12 cellular contexts compared by ENCODE assay signal in the genomic region with DNA sequence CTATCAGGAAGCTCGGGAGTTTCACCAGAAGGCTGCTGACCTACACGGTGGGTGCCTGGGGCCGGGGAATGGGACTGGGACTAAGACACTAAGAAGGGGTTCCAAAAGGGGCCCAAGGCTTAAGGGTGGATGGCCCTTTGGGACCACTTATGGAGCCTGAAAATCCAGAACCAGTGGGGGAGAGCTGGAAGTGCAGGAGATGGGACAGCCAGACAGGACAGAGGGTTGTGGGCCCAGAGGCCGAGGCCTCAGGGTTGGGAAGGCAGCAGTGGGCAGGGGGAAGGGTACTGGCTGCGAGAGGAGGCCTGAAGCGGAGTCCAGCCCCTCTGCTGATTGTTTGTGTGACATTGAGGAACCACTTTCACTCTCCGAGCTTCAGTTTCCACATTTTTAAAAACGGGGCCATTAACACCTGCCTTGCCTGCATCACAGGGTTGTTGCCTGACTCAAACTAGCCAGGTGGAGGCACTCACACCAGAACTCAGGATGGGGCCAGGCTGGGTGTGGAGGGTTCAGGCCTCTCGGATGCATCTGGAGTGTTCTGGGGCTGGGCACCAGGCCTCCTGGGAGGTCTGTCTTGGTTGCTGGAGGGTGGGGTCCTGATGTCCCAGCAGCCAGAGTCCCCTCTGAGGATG. TPM values are rescaled to one million over a fixed set of nuclear protein-coding genes. Genes with fewer than 3 reads are reported as not detected.
DNase-seq lines count a peak whose midpoint lies in the region; ATAC-seq and TF ChIP-seq lines count a peak whose summit lies in the region.
"Had no signal": no experiment of that assay in that cellular context is flagged by ENCODE, and none has a peak within 500 bp of the region (broad histone marks: within the 10 kb centered on the region; RNA-seq: fewer than 3 reads in every experiment).

No MANE protein-coding gene starts in this region.

- no peak overlapping the region for H3K18ac ChIP-seq in IMR-90 (ENCODE audit: low read depth, low read length)

- POLR2A ChIA-PET in IMR-90 (lab: Charles Lee; ENCODE audit: unreplicated experiment): no interaction called here

- H3K36me3 ChIP-seq in IMR-90 (ENCODE audit: control insufficient read depth, insufficient read depth, low read length) (no peaks in the 10 kb centered on the region), neural progenitor cell (no peaks in the 10 kb centered on the region)
- H3K36me3 ChIP-seq: tibial artery had no signal

- H2AFZ ChIP-seq in IMR-90 (replicated peaks; ENCODE audit: low read length, poor library complexity): peak overlapping the region; percentile 11
- H2AFZ ChIP-seq in neural progenitor cell (replicated peaks): no peak overlapping the region

- H4K8ac ChIP-seq in IMR-90 (ENCODE audit: low read depth in 2 of 2, low read length in 2 of 2): no peak overlapping the region

- H3K27ac Mint-ChIP-seq in activated T-helper 17 cell treated with anti-CD3 and anti-CD28 coated beads, Interleukin-2, amount 50 U/mL, for 72 hours: peak overlapping the region; percentile 70
- H3K27ac Mint-ChIP-seq in neural progenitor cell: peak overlapping the region; percentile 79

- H4K5ac ChIP-seq in IMR-90 (ENCODE audit: low read depth, low read length): no peak overlapping the region

- H3K9ac ChIP-seq in IMR-90 (ENCODE audit: low read depth, low read length): no peak overlapping the region
- H3K9ac ChIP-seq in neural progenitor cell: no peak overlapping the region

- CTCF ChIA-PET in IMR-90 (lab: Yijun Ruan, JAX): no interaction called here

- H3K4me1 Mint-ChIP-seq in activated T-helper 17 cell treated with anti-CD3 and anti-CD28 coated beads, Interleukin-2, amount 50 U/mL, for 72 hours: no peaks in the 10 kb centered on the region
- H3K4me1 Mint-ChIP-seq in neural progenitor cell: peaks cover 11% of the 10 kb centered on the region

- no TSS peak for BruUV-seq in IMR-90 (replicated peaks; lab: Mats Ljungman, UMichigan)

- no peak for TF ChIP-seq POLR2A in IMR-90 (IDR thresholded peaks at IDR 0.05; ENCODE audit: low read depth, low read length)

- no peaks in the 10 kb centered on the region for H3K9me3 Mint-ChIP-seq in activated T-helper 17 cell treated with anti-CD3 and anti-CD28 coated beads, Interleukin-2, amount 50 U/mL, for 72 hours
- H3K9me3 Mint-ChIP-seq in neural progenitor cell: no peaks in the 10 kb centered on the region

- H2AK9ac ChIP-seq in IMR-90 (replicated peaks; ENCODE audit: low read depth, low read length, poor library complexity): no peak overlapping the region

- intact Hi-C loops in IMR-90 (cut with micrococcal nuclease): no loop called here
- intact Hi-C loops in Right ventricle myocardium superior (cut with DNase I): loop anchor here (5.0 kb wide), 1 partner anchor 70 kb away; no protein-coding TSS in a partner anchor

- TF ChIP-seq CTCF in GM12872 (IDR thresholded peaks at IDR 0.05; ENCODE audit: insufficient read depth, low read depth, low read length) (0 out of 3 replicates have a peak, but pooled peaks have one; percentile 25), IMR-90 (conservative IDR thresholded peaks at IDR 0.05; ENCODE audit: low read depth, low read length) (no peak), neural progenitor cell (IDR thresholded peaks at IDR 0.05) (no peak)

- H3K27me3 ChIP-seq in IMR-90 (ENCODE audit: control insufficient read depth, insufficient read depth, low read length): peaks cover 21% of the 10 kb centered on the region
- no peaks in the 10 kb centered on the region for H3K27me3 ChIP-seq in neural progenitor cell

- H3K27me3 Mint-ChIP-seq in activated T-helper 17 cell treated with anti-CD3 and anti-CD28 coated beads, Interleukin-2, amount 50 U/mL, for 72 hours: no peaks in the 10 kb centered on the region
- peaks cover 15% of the 10 kb centered on the region for H3K27me3 Mint-ChIP-seq in neural progenitor cell (ENCODE audit: insufficient read depth, low read depth)

- H3K14ac ChIP-seq in IMR-90 (replicated peaks; ENCODE audit: low read depth, low read length): no peak overlapping the region

- 78% methylated on average over 4 of the region's 9 CpGs; no CpG with 5 or more reads in 1 of the 2 experiments for WGBS in IMR-90 (ENCODE audit: extremely low coverage in 2 of 2, insufficient read length in 1 of 2), 2 experiments

- H2BK20ac ChIP-seq in IMR-90 (ENCODE audit: low read depth, low read length): no peak overlapping the region

- H3K9me3 ChIP-seq in IMR-90 (ENCODE audit: control insufficient read depth, insufficient read depth, low read length) (no peaks in the 10 kb centered on the region), neural progenitor cell (ENCODE audit: low read depth) (no peaks in the 10 kb centered on the region)
- H3K9me3 ChIP-seq: tibial artery had no signal

- H3K56ac ChIP-seq in IMR-90 (ENCODE audit: extremely low read depth, insufficient read depth, low read length): no peak overlapping the region

- H3K4me2 ChIP-seq in IMR-90 (ENCODE audit: low read depth, low read length) (no peak overlapping the region), neural progenitor cell (no peak overlapping the region)

- dilution Hi-C loops in IMR-90 (cut with HindIII; ENCODE audit: low sequenced_read_pairs, unreplicated experiment): no loop called here

- H2AK5ac ChIP-seq in IMR-90 (ENCODE audit: low read depth, low read length): no peak overlapping the region

- no peaks in the 10 kb centered on the region for H3F3A ChIP-seq in neural progenitor cell (ENCODE audit: low read depth)

- no peaks in the 10 kb centered on the region for H3K79me2 ChIP-seq in neural progenitor cell (ENCODE audit: low read depth)

- H4K20me1 ChIP-seq in IMR-90 (ENCODE audit: insufficient read depth, low read length) (no peaks in the 10 kb centered on the region), neural progenitor cell (ENCODE audit: low read depth) (no peaks in the 10 kb centered on the region)

- DNase-seq in IMR-90 (no peak), neural progenitor cell (ENCODE audit: low spot score) (no peak), HT-29 (ENCODE audit: low spot score) (no peak), Right ventricle myocardium superior (no peak)
- DNase-seq: NCI-H510A treated with DMSO at 0.1 percent for 48 hours, tibial artery had no signal

- H3K36me3 Mint-ChIP-seq in activated T-helper 17 cell treated with anti-CD3 and anti-CD28 coated beads, Interleukin-2, amount 50 U/mL, for 72 hours (ENCODE audit: low read depth): no peaks in the 10 kb centered on the region
- H3K36me3 Mint-ChIP-seq in neural progenitor cell: no peaks in the 10 kb centered on the region

- H3K79me1 ChIP-seq in IMR-90 (ENCODE audit: low read depth in 1 of 2, low read length in 2 of 2): no peaks in the 10 kb centered on the region

- H3K4me3 Mint-ChIP-seq in activated T-helper 17 cell treated with anti-CD3 and anti-CD28 coated beads, Interleukin-2, amount 50 U/mL, for 72 hours: no peak overlapping the region
- no peak overlapping the region for H3K4me3 Mint-ChIP-seq in neural progenitor cell

- no peak overlapping the region for H2BK120ac ChIP-seq in IMR-90 (ENCODE audit: low read depth, low read length)

- H3K23ac ChIP-seq in IMR-90 (ENCODE audit: low read depth, low read length): no peak overlapping the region

- H3K4ac ChIP-seq in IMR-90 (ENCODE audit: low read depth, low read length): no peak overlapping the region

- H3K4me3 ChIP-seq in IMR-90 (ENCODE audit: insufficient read depth, low read depth, low read length) (no peak overlapping the region), neural progenitor cell (no peak overlapping the region)
- H3K4me3 ChIP-seq: tibial artery had no signal

- H3K4me1 ChIP-seq in IMR-90 (ENCODE audit: control insufficient read depth, insufficient read depth, low read length): no peaks in the 10 kb centered on the region
- no peaks in the 10 kb centered on the region for H3K4me1 ChIP-seq in neural progenitor cell
- H3K4me1 ChIP-seq: tibial artery had no signal

- ATAC-seq in IMR-90 (ENCODE audit: low read depth): no peak
- ATAC-seq in activated T-helper 17 cell treated with anti-CD3 and anti-CD28 coated beads, Interleukin-2, amount 50 U/mL, for 72 hours (replicated peaks): no peak
- no peak for ATAC-seq in GM21390 (IDR thresholded peaks at IDR 0.05; ENCODE audit: unreplicated experiment)
- ATAC-seq in Right ventricle myocardium superior (ENCODE audit: poor library complexity): no peak
- no peak for ATAC-seq in HG02759 (IDR thresholded peaks at IDR 0.05; ENCODE audit: unreplicated experiment)

- no peak overlapping the region for H4K91ac ChIP-seq in IMR-90 (ENCODE audit: insufficient read depth, low read depth, low read length)

- H3K9me1 ChIP-seq in IMR-90 (ENCODE audit: insufficient read depth, low read length): no peaks in the 10 kb centered on the region

- no peak for TF ChIP-seq RAD21 in IMR-90 (IDR thresholded peaks at IDR 0.05; ENCODE audit: low read length)

- in situ Hi-C loops in IMR-90 (cut with MboI; ENCODE audit: low sequenced_read_pairs): no loop called here

- H2BK15ac ChIP-seq in IMR-90 (ENCODE audit: low read depth, low read length): no peak overlapping the region

- H2BK5ac ChIP-seq in IMR-90 (ENCODE audit: low read depth, low read length, poor library complexity, severe bottlenecking): no peak overlapping the region

- no peak overlapping the region for H3K27ac ChIP-seq in IMR-90 (ENCODE audit: insufficient read depth, low read length)
- H3K27ac ChIP-seq in neural progenitor cell: no peak overlapping the region
- H3K27ac ChIP-seq: tibial artery had no signal

RNA-seq across cellular contexts. Expression of a gene that starts 3.0 kb away (rescaled TPM):
- total RNA-seq in IMR-90 (2012; rRNA removed) (not detected in 2 replicates), neural progenitor cell (ENCODE audit: low replicate concordance) (not detected in 2 replicates), Right ventricle myocardium superior (not detected)
- not detected in 2 replicates for polyA plus RNA-seq in IMR-90 (2012; rRNA removed)
- polyA plus RNA-seq in IMR-90 (2012; cell fraction: cytosol; rRNA removed): not detected in 2 replicates
- polyA plus RNA-seq in IMR-90 (2012; cell fraction: nucleus; rRNA removed; ENCODE audit: low replicate concordance): not detected in 2 replicates
- total RNA-seq in activated T-helper 17 cell treated with anti-CD3 and anti-CD28 coated beads, Interleukin-2, amount 50 U/mL, for 72 hours: under 1 TPM in 1 of 2 donors, not detected in 1; 0.79 TPM
- total RNA-seq in HT-29 (2014; rRNA removed; shearing (Covaris generic)): not detected in 2 replicates
- total RNA-seq: lung microvascular endothelial cell, pulmonary artery endothelial cell had no signal

RNA-seq across cellular contexts. Expression of a gene that starts 9.1 kb away (rescaled TPM):
- total RNA-seq in IMR-90 (2012; rRNA removed) (70.3 and 74.2 TPM in 2 replicates), neural progenitor cell (ENCODE audit: low replicate concordance) (32.8 and 51.3 TPM in 2 replicates), Right ventricle myocardium superior (115 TPM)
- 60.6 and 61.0 TPM in 2 replicates for polyA plus RNA-seq in IMR-90 (2012; rRNA removed)
- polyA plus RNA-seq in IMR-90 (2012; cell fraction: cytosol; rRNA removed): 63.8 and 76.0 TPM in 2 replicates
- polyA plus RNA-seq in IMR-90 (2012; cell fraction: nucleus; rRNA removed; ENCODE audit: low replicate concordance): 25.3 and 30.2 TPM in 2 replicates
- total RNA-seq in activated T-helper 17 cell treated with anti-CD3 and anti-CD28 coated beads, Interleukin-2, amount 50 U/mL, for 72 hours: 10 to 100 TPM; 56.2 to 74.7 TPM
- total RNA-seq in HT-29 (2014; rRNA removed; shearing (Covaris generic)): 206 and 220 TPM in 2 replicates

RNA-seq across cellular contexts. Expression of a gene that starts 10.1 kb away (rescaled TPM):
- total RNA-seq in IMR-90 (2012; rRNA removed): 13.6 TPM in 2 replicates
- polyA plus RNA-seq in IMR-90 (2012; rRNA removed): 12.5 and 14.9 TPM in 2 replicates
- polyA plus RNA-seq in IMR-90 (2012; cell fraction: cytosol; rRNA removed): 3.7 TPM in 2 replicates
- polyA plus RNA-seq in IMR-90 (2012; cell fraction: nucleus; rRNA removed; ENCODE audit: low replicate concordance): 54.5 and 78.1 TPM in 2 replicates
- total RNA-seq in activated T-helper 17 cell treated with anti-CD3 and anti-CD28 coated beads, Interleukin-2, amount 50 U/mL, for 72 hours: 1 to 10 TPM; 8.7 to 9.4 TPM
- total RNA-seq in neural progenitor cell (ENCODE audit: low replicate concordance): 31.5 and 59.2 TPM in 2 replicates
- total RNA-seq in HT-29 (2014; rRNA removed; shearing (Covaris generic)): 55.3 and 61.7 TPM in 2 replicates
- total RNA-seq in Right ventricle myocardium superior: 0.56 TPM

RNA-seq across cellular contexts. Expression of a gene that starts 18.8 kb away (rescaled TPM):
- total RNA-seq in IMR-90 (2012; rRNA removed): 30.8 and 41.8 TPM in 2 replicates
- polyA plus RNA-seq in IMR-90 (2012; rRNA removed): 26.6 and 32.6 TPM in 2 replicates
- 13.1 and 14.7 TPM in 2 replicates for polyA plus RNA-seq in IMR-90 (2012; cell fraction: cytosol; rRNA removed)
- 16.3 and 33.1 TPM in 2 replicates for polyA plus RNA-seq in IMR-90 (2012; cell fraction: nucleus; rRNA removed; ENCODE audit: low replicate concordance)
- total RNA-seq in activated T-helper 17 cell treated with anti-CD3 and anti-CD28 coated beads, Interleukin-2, amount 50 U/mL, for 72 hours: 10 to 100 TPM; 21.3 to 51.8 TPM
- 17.2 and 18.6 TPM in 2 replicates for total RNA-seq in neural progenitor cell (ENCODE audit: low replicate concordance)
- 19.4 and 28.8 TPM in 2 replicates for total RNA-seq in HT-29 (2014; rRNA removed; shearing (Covaris generic))
- 15.9 TPM for total RNA-seq in Right ventricle myocardium superior

RNA-seq across cellular contexts. Expression of a gene that starts 36.7 kb away (rescaled TPM):
- total RNA-seq in IMR-90 (2012; rRNA removed): not detected in 2 replicates
- not detected in 2 replicates for polyA plus RNA-seq in IMR-90 (2012; rRNA removed)
- 0.35 TPM in 1 of 2 replicates, not detected in the other for polyA plus RNA-seq in IMR-90 (2012; cell fraction: cytosol; rRNA removed)
- polyA plus RNA-seq in IMR-90 (2012; cell fraction: nucleus; rRNA removed; ENCODE audit: low replicate concordance): 0.20 and 0.21 TPM in 2 replicates
- total RNA-seq in activated T-helper 17 cell treated with anti-CD3 and anti-CD28 coated beads, Interleukin-2, amount 50 U/mL, for 72 hours: 1 to 10 TPM in 1 of 2 donors, under 1 TPM in 1; 0.30 to 1.5 TPM
- total RNA-seq in neural progenitor cell (ENCODE audit: low replicate concordance): 0.65 TPM in 1 of 2 replicates, not detected in the other
- total RNA-seq in HT-29 (2014; rRNA removed; shearing (Covaris generic)): 0.10 TPM in 1 of 2 replicates, not detected in the other
- 1.6 TPM for total RNA-seq in Right ventricle myocardium superior
- total RNA-seq: lung microvascular endothelial cell, pulmonary artery endothelial cell had no signal
